ENCODE assay signal across 9 cellular contexts in the genomic region with DNA sequence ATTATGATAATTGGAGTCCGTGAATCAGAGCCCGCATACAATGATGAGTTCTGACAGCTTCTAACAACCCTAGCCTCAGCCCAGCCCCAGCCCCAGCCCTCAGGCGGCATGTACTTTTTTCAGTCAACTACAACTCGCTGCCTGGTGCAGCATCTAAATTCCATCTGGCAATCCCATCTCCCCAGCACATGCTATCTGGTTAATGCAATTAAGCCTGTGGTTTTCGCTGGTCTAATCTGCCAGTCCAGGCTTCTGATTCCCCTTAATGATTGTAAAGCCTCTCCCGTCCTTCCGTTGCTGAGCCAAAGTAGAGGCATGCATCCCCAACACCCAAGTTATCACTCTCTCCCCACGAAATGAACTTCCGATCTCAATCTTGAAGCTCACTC. TPM values are rescaled to one million over a fixed set of nuclear protein-coding genes. Genes with fewer than 3 reads are reported as not detected.
A peak's percentile ranks its signal among the peaks of the same experiment; 100 is the strongest.
DNase-seq lines count a peak whose midpoint lies in the region; ATAC-seq and TF ChIP-seq lines count a peak whose summit lies in the region.
"Had no signal": no experiment of that assay in that cellular context is flagged by ENCODE, and none has a peak within 500 bp of the region (broad histone marks: within the 10 kb centered on the region; RNA-seq: fewer than 3 reads in every experiment).

No MANE protein-coding gene starts in this region.

- H3K79me2 ChIP-seq in GM23248 (ENCODE audit: insufficient read depth): no peaks in the 10 kb centered on the region

- H3K27me3 ChIP-seq in GM23248 (replicated peaks; ENCODE audit: insufficient read depth): peaks cover 33% of the 10 kb centered on the region

- DNase-seq in GM23248 (no peak), RPMI8226 (peak; percentile 3), fibroblast of the aortic adventitia (ENCODE audit: low read depth) (no peak), retinal pigment epithelial cell (ENCODE audit: low read depth) (no peak), dedifferentiated amniotic fluid mesenchymal stem cell (ENCODE audit: extremely low spot score) (no peak), nucleus accumbens (lab: John Stamatoyannopoulos, UW) (no peak)

- H3K4me2 ChIP-seq in GM23248 (ENCODE audit: unreplicated experiment): peak overlapping the region; percentile 92

- 2 to 3% methylated on average over 9 of the region's 9 CpGs for whole genome bisulfite sequencing in GM23248 (ENCODE audit: low coverage in 1 of 2, low lambda C conversion rate in 2 of 2, missing lambda C conversion rate in 2 of 2), 2 experiments

- in situ Hi-C loops in GM23248 (cut with MboI): no loop called here

- H3K4me3 ChIP-seq in GM23248 (peak overlapping the region; percentile 69), fibroblast of the aortic adventitia (ENCODE audit: low read depth, low read length) (peak overlapping the region; percentile 65), retinal pigment epithelial cell (ENCODE audit: low read length) (peak overlapping the region; percentile 66)

- TF ChIP-seq CTCF in fibroblast of the aortic adventitia (IDR thresholded peaks at IDR 0.05; ENCODE audit: insufficient read depth, low read length) (no peak), retinal pigment epithelial cell (conservative IDR thresholded peaks at IDR 0.05; ENCODE audit: low read depth, low read length) (no peak)

- no peaks in the 10 kb centered on the region for H3K9me3 ChIP-seq in GM23248 (ENCODE audit: low read depth)

- no peak overlapping the region for H3K9ac ChIP-seq in GM23248

- peak overlapping the region; percentile 80 for H2AFZ ChIP-seq in GM23248

- no peaks in the 10 kb centered on the region for H4K20me1 ChIP-seq in GM23248 (ENCODE audit: insufficient read depth)

- ATAC-seq in GM18519 (IDR thresholded peaks at IDR 0.05; ENCODE audit: low FRiP score, unreplicated experiment) (no peak), HG03469 (IDR thresholded peaks at IDR 0.05; ENCODE audit: unreplicated experiment) (no peak)
- ATAC-seq: esophagus mucosa had no signal

- H3F3A ChIP-seq in GM23248 (ENCODE audit: insufficient read depth): no peaks in the 10 kb centered on the region

- H3K4me1 ChIP-seq in GM23248 (ENCODE audit: insufficient read depth): 0 out of 2 replicates have a peak, but pooled peaks cover 4% of the 10 kb centered on the region

- no peak overlapping the region for H3K27ac ChIP-seq in GM23248

- no peaks in the 10 kb centered on the region for H3K36me3 ChIP-seq in GM23248 (ENCODE audit: low read depth)

- H3K9me2 ChIP-seq in GM23248 (ENCODE audit: insufficient read depth): peaks cover 8% of the 10 kb centered on the region; the same call in 1 of the 2 replicates

RNA-seq across cellular contexts. Expression of gene ELAVL2, which starts 0.9 kb away (rescaled TPM):
- not detected in 2 replicates for total RNA-seq in GM23248 (2014; rRNA removed; shearing (Covaris generic))
- polyA plus RNA-seq in GM23248 (2016; fragmentation: Nextera tagmentation; extraction: Ambion mirVana): 0.08 TPM in 1 of 2 replicates, not detected in the other
- total RNA-seq in fibroblast of the aortic adventitia (ENCODE audit: low replicate concordance): 0.81 and 0.98 TPM in 2 replicates
